Comparison of ENCODE assay signal across 1 cellular context in genomic region chr16:29644338-29644857, GRCh38.
TF ChIP-seq lines count a peak whose summit lies in the region.

No MANE protein-coding gene starts in this region.

TF ChIP-seq in GM12878, 131 proteins besides CTCF, POLR2A, EP300 and RAD21 (continued from another document and continues in another):
- TF ChIP-seq CREM (IDR thresholded peaks at IDR 0.05; ENCODE audit: low read depth) (peak; percentile 72; the same call in 1 of the 2 replicates), SUPT20H (IDR thresholded peaks at IDR 0.05; ENCODE audit: borderline replicate concordance, control insufficient read depth, low read depth, low read length) (no peak), ZNF274 (IDR thresholded peaks at IDR 0.05; ENCODE audit: insufficient read depth, insufficient read length) (no peak), MYB (IDR thresholded peaks at IDR 0.05; ENCODE audit: borderline replicate concordance, low read depth, low read length) (no peak), ATF7 (IDR thresholded peaks at IDR 0.05; ENCODE audit: low read depth) (peak; percentile 91), SMC3 (IDR thresholded peaks at IDR 0.05; ENCODE audit: borderline replicate concordance, low read length) (no peak), ZNF687 (IDR thresholded peaks at IDR 0.05) (peak; percentile 96), RFX5 (IDR thresholded peaks at IDR 0.05; ENCODE audit: low read depth, low read length) (no peak), EED (IDR thresholded peaks at IDR 0.05; ENCODE audit: low read depth) (peak; percentile 85), ZBED1 (IDR thresholded peaks at IDR 0.05; ENCODE audit: borderline replicate concordance) (0 out of 2 replicates have a peak, but pooled peaks have one; percentile 18), MLLT1 (IDR thresholded peaks at IDR 0.05) (peak; percentile 69; the same call in 1 of the 2 replicates), ZNF592 (IDR thresholded peaks at IDR 0.05) (0 out of 2 replicates have a peak, but pooled peaks have one; percentile 38), KLF5 (IDR thresholded peaks at IDR 0.05; ENCODE audit: partially characterized antibody) (no peak), STAT3 (IDR thresholded peaks at IDR 0.05; ENCODE audit: low read depth, low read length) (no peak), RELA (IDR thresholded peaks at IDR 0.05; ENCODE audit: borderline replicate concordance, partially characterized antibody) (peak; percentile 60), KDM1A (IDR thresholded peaks at IDR 0.05; ENCODE audit: borderline replicate concordance) (no peak), RUNX3 (IDR thresholded peaks at IDR 0.05; ENCODE audit: low read length) (peak; percentile 78), HDGF (IDR thresholded peaks at IDR 0.05) (no peak), POU2F2 (IDR thresholded peaks at IDR 0.05; ENCODE audit: borderline replicate concordance, low read depth, low read length) (peak; percentile 58; the same call in 1 of the 3 replicates), SMAD5 (IDR thresholded peaks at IDR 0.05; ENCODE audit: low read depth) (no peak), MEF2A (IDR thresholded peaks at IDR 0.05; ENCODE audit: insufficient read depth, low read depth, low read length) (0 out of 2 replicates have a peak, but pooled peaks have one; percentile 66), NRF1 (conservative IDR thresholded peaks at IDR 0.05; ENCODE audit: low read depth, low read length) (no peak), RBBP5 (conservative IDR thresholded peaks at IDR 0.05) (0 out of 2 replicates have a peak, but pooled peaks have one; percentile 39), PAX5 (IDR thresholded peaks at IDR 0.05; ENCODE audit: borderline replicate concordance, low read depth, low read length) (peak; percentile 50; the same call in 1 of the 2 replicates), GABPA (IDR thresholded peaks at IDR 0.05; ENCODE audit: low read depth) (peak; percentile 59), TCF12 (IDR thresholded peaks at IDR 0.05; ENCODE audit: low read depth, low read length) (0 out of 2 replicates have a peak, but pooled peaks have one; percentile 13), SPI1 (IDR thresholded peaks at IDR 0.05; ENCODE audit: borderline replicate concordance, insufficient read depth, low read depth, low read length) (peak; percentile 69), IKZF2 (IDR thresholded peaks at IDR 0.05) (peak; percentile 82 to 85), NFXL1 (IDR thresholded peaks at IDR 0.05; ENCODE audit: borderline replicate concordance) (no peak), ETV6 (conservative IDR thresholded peaks at IDR 0.05 in 1 of 2, IDR thresholded peaks at IDR 0.05 in 1 of 2; ENCODE audit: borderline replicate concordance in 1 of 2, low read depth in 1 of 2) (peak in 1 of 2 experiments; percentile 91; a peak in 2 of 4 replicates), TAF1 (IDR thresholded peaks at IDR 0.05; ENCODE audit: borderline replicate concordance, low read depth, low read length) (no peak), MYC (IDR thresholded peaks at IDR 0.05; ENCODE audit: insufficient read depth, insufficient read length, insufficient replicate concordance, low read length, severe bottlenecking) (no peak)
- TF ChIP-seq, protein P1, sequence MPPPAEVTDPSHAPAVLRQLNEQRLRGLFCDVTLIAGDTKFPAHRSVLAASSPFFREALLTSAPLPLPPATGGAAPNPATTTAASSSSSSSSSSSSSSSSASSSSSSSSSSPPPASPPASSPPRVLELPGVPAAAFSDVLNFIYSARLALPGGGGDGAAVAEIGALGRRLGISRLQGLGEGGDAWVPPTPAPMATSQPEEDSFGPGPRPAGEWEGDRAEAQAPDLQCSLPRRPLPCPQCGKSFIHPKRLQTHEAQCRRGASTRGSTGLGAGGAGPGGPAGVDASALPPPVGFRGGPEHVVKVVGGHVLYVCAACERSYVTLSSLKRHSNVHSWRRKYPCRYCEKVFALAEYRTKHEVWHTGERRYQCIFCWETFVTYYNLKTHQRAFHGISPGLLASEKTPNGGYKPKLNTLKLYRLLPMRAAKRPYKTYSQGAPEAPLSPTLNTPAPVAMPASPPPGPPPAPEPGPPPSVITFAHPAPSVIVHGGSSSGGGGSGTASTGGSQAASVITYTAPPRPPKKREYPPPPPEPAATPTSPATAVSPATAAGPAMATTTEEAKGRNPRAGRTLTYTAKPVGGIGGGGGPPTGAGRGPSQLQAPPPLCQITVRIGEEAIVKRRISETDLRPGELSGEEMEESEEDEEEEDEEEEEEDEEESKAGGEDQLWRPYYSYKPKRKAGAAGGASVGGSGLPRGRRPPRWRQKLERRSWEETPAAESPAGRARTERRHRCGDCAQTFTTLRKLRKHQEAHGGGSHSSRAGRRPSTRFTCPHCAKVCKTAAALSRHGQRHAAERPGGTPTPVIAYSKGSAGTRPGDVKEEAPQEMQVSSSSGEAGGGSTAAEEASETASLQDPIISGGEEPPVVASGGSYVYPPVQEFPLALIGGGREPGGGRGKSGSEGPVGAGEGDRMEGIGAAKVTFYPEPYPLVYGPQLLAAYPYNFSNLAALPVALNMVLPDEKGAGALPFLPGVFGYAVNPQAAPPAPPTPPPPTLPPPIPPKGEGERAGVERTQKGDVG (CRISPR knock-in tag; IDR thresholded peaks at IDR 0.05), result no peak
- TF ChIP-seq, protein P2, sequence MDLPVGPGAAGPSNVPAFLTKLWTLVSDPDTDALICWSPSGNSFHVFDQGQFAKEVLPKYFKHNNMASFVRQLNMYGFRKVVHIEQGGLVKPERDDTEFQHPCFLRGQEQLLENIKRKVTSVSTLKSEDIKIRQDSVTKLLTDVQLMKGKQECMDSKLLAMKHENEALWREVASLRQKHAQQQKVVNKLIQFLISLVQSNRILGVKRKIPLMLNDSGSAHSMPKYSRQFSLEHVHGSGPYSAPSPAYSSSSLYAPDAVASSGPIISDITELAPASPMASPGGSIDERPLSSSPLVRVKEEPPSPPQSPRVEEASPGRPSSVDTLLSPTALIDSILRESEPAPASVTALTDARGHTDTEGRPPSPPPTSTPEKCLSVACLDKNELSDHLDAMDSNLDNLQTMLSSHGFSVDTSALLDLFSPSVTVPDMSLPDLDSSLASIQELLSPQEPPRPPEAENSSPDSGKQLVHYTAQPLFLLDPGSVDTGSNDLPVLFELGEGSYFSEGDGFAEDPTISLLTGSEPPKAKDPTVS (IDR thresholded peaks at IDR 0.05; ENCODE audit: low read depth, low read length), result no peak
- TF ChIP-seq, protein P3, sequence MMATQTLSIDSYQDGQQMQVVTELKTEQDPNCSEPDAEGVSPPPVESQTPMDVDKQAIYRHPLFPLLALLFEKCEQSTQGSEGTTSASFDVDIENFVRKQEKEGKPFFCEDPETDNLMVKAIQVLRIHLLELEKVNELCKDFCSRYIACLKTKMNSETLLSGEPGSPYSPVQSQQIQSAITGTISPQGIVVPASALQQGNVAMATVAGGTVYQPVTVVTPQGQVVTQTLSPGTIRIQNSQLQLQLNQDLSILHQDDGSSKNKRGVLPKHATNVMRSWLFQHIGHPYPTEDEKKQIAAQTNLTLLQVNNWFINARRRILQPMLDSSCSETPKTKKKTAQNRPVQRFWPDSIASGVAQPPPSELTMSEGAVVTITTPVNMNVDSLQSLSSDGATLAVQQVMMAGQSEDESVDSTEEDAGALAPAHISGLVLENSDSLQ (IDR thresholded peaks at IDR 0.05), result no peak
- TF ChIP-seq, protein P4, sequence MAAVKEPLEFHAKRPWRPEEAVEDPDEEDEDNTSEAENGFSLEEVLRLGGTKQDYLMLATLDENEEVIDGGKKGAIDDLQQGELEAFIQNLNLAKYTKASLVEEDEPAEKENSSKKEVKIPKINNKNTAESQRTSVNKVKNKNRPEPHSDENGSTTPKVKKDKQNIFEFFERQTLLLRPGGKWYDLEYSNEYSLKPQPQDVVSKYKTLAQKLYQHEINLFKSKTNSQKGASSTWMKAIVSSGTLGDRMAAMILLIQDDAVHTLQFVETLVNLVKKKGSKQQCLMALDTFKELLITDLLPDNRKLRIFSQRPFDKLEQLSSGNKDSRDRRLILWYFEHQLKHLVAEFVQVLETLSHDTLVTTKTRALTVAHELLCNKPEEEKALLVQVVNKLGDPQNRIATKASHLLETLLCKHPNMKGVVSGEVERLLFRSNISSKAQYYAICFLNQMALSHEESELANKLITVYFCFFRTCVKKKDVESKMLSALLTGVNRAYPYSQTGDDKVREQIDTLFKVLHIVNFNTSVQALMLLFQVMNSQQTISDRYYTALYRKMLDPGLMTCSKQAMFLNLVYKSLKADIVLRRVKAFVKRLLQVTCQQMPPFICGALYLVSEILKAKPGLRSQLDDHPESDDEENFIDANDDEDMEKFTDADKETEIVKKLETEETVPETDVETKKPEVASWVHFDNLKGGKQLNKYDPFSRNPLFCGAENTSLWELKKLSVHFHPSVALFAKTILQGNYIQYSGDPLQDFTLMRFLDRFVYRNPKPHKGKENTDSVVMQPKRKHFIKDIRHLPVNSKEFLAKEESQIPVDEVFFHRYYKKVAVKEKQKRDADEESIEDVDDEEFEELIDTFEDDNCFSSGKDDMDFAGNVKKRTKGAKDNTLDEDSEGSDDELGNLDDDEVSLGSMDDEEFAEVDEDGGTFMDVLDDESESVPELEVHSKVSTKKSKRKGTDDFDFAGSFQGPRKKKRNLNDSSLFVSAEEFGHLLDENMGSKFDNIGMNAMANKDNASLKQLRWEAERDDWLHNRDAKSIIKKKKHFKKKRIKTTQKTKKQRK (IDR thresholded peaks at IDR 0.05; ENCODE audit: low read depth, low read length), result no peak
